In genomic region chrX:47560831-47561652, GRCh38 we compare ENCODE assay signal across 8 cellular contexts. TPM values are rescaled to one million over a fixed set of nuclear protein-coding genes. Genes with fewer than 3 reads are reported as not detected.
DNase-seq lines count a peak whose midpoint lies in the region; ATAC-seq and TF ChIP-seq lines count a peak whose summit lies in the region.

ARAF (plus strand) TSS chrX:47561205; CDS start chrX:47562968, 1,763 bp downstream.

- H3K27ac ChIP-seq in C4-2B = peak within 1 kb of the TSS; percentile 92
- H3K27ac ChIP-seq in left lung = peak within 1 kb of the TSS; percentile 89 to 96

- peak within 1 kb of the TSS; percentile 89 for H3K4me3 Mint-ChIP-seq in dendritic cell treated with granulocyte-macrophage colony-stimulating factor and Interleukin-4, amounts not matched to agents 40 ng/mL and 50 ng/mL, for 4 days

- peaks cover 0 to 32% of the 10 kb centered on the region in 2 donors for H3K4me1 ChIP-seq in left lung

- H3K36me3 ChIP-seq in left lung = peaks cover 0 to 26% of the 10 kb centered on the region in 2 donors

- TF ChIP-seq CTCF in C4-2B (conservative IDR thresholded peaks at IDR 0.05) = no peak
- no peak for TF ChIP-seq CTCF in left lung (IDR thresholded peaks at IDR 0.05)

- H3K9me3 Mint-ChIP-seq in dendritic cell treated with granulocyte-macrophage colony-stimulating factor and Interleukin-4, amounts not matched to agents 40 ng/mL and 50 ng/mL, for 4 days = no peaks in the 10 kb centered on the region

- H3K27me3 Mint-ChIP-seq in dendritic cell treated with granulocyte-macrophage colony-stimulating factor and Interleukin-4, amounts not matched to agents 40 ng/mL and 50 ng/mL, for 4 days = no peaks in the 10 kb centered on the region

- ATAC-seq in GM19395 (IDR thresholded peaks at IDR 0.05; ENCODE audit: unreplicated experiment) (peak; percentile 84), HG03565 (IDR thresholded peaks at IDR 0.05; ENCODE audit: unreplicated experiment) (peak; percentile 79), left lung (peak; percentile 91)

- DNase-seq in NCI-H774 (lab: John Stamatoyannopoulos, UW) (peak; percentile 92), left lung (peak; percentile 94 to 98)
- peak; percentile 93 to 94 for DNase-seq in activated CD4-positive, alpha-beta T cell treated with anti-CD3 and anti-CD28 coated beads, Interleukin-2, amount 50 U/mL, for 4 hours
- DNase-seq in stimulated activated CD4-positive, alpha-beta T cell treated with anti-CD3 and anti-CD28 coated beads, Interleukin-2, amount 100 ng/mL, for 48 hours = peak; percentile 87 to 88

- peaks cover 44% of the 10 kb centered on the region for H3K4me1 Mint-ChIP-seq in dendritic cell treated with granulocyte-macrophage colony-stimulating factor and Interleukin-4, amounts not matched to agents 40 ng/mL and 50 ng/mL, for 4 days (ENCODE audit: low read depth)

- peak within 1 kb of the TSS; percentile 96 for H3K27ac Mint-ChIP-seq in dendritic cell treated with granulocyte-macrophage colony-stimulating factor and Interleukin-4, amounts not matched to agents 40 ng/mL and 50 ng/mL, for 4 days

- peaks cover 49% of the 10 kb centered on the region for H3K36me3 Mint-ChIP-seq in dendritic cell treated with granulocyte-macrophage colony-stimulating factor and Interleukin-4, amounts not matched to agents 40 ng/mL and 50 ng/mL, for 4 days (ENCODE audit: low read depth)

- H3K27me3 ChIP-seq in left lung = no peaks in the 10 kb centered on the region

- H3K4me3 ChIP-seq in left lung = peak within 1 kb of the TSS; percentile 46 to 56

- H3K9me3 ChIP-seq in left lung = no peaks in the 10 kb centered on the region

- intact Hi-C loops in dendritic cell treated with granulocyte-macrophage colony-stimulating factor and Interleukin-4, amounts not matched to agents 40 ng/mL and 50 ng/mL, for 4 days (cut with micrococcal nuclease) = loop anchor here (5.0 to 10.0 kb wide), 2 partner anchors 76 to 464 kb away; no protein-coding TSS in a partner anchor
- intact Hi-C loops in left lung (cut with DNase I) = no loop called here

RNA-seq across cellular contexts. Expression of gene ARAF, which starts in this region (rescaled TPM):
- 10 to 100 TPM; 92.7 to 93.1 TPM for total RNA-seq in left lung

Comparison
In these comparisons a context has a peak if more than half of its experiments do, and no peak if none do; other contexts are left out.
1. Peak in every context shown above with its lines: DNase-seq, ATAC-seq, H3K4me3 ChIP-seq and H3K27ac ChIP-seq.